In genomic region chr10:89032141-89032814, GRCh38 we compare ENCODE assay signal across 10 cellular contexts. TPM values are rescaled to one million over a fixed set of nuclear protein-coding genes. Genes with fewer than 3 reads are reported as not detected.
DNase-seq lines count a peak whose midpoint lies in the region; ATAC-seq and TF ChIP-seq lines count a peak whose summit lies in the region.
"Had no signal": no experiment of that assay in that cellular context is flagged by ENCODE, and none has a peak within 500 bp of the region (broad histone marks: within the 10 kb centered on the region; RNA-seq: fewer than 3 reads in every experiment).

No MANE protein-coding gene starts in this region.

- CTCF ChIA-PET in activated CD8-positive, alpha-beta T cell treated with anti-CD3 and anti-CD28 coated beads for 36 hours (lab: Charles Lee), result interaction anchor here (1.0 to 4.6 kb wide), 7 partner anchors 13 to 197 kb away, joined by 3 to 117 read pairs (median 29); partner anchors contain the start of gene CH25H
- CTCF ChIA-PET in activated CD8-positive, alpha-beta T cell treated with anti-CD3 and anti-CD28 coated beads, Interleukin-2, amount 10 ng/mL, durations not matched to agents 7 days and 5 days (lab: Charles Lee), result interaction anchor here (1.0 to 4.7 kb wide), 7 partner anchors 9 to 186 kb away, joined by 3 to 94 read pairs (median 9); partner anchors contain the start of gene CH25H

- peak; percentile 93 for ATAC-seq in activated CD8-positive, alpha-beta T cell treated with anti-CD3 and anti-CD28 coated beads for 36 hours
- no peak for ATAC-seq in activated CD8-positive, alpha-beta T cell treated with anti-CD3 and anti-CD28 coated beads, Interleukin-2, amount 10 ng/mL, durations not matched to agents 7 days and 5 days
- ATAC-seq in HG03378 (IDR thresholded peaks at IDR 0.05; ENCODE audit: unreplicated experiment), result peak; percentile 45

- H3K4me1 Mint-ChIP-seq in activated CD8-positive, alpha-beta T cell treated with anti-CD3 and anti-CD28 coated beads for 36 hours (ENCODE audit: low read depth), result peaks cover 40% of the 10 kb centered on the region
- peaks cover 15% of the 10 kb centered on the region for H3K4me1 Mint-ChIP-seq in activated CD8-positive, alpha-beta T cell treated with anti-CD3 and anti-CD28 coated beads, Interleukin-2, amount 10 ng/mL, durations not matched to agents 7 days and 5 days (ENCODE audit: low read depth)
- H3K4me1 Mint-ChIP-seq in activated CD4-positive, alpha-beta T cell treated with anti-CD3 and anti-CD28 coated beads, Interleukin-2, amount 10 ng/mL, durations not matched to agents 24 days and 14 days, result peaks cover 33% of the 10 kb centered on the region
- H3K4me1 Mint-ChIP-seq in stimulated activated naive CD8-positive, alpha-beta T cell treated with anti-CD3 and anti-CD28 coated beads, Interleukin-15, Interleukin-2, amounts not matched to agents 100 ng/mL and 50 ng/mL, for 24 hours (ENCODE audit: low read depth), result peaks cover 41% of the 10 kb centered on the region

- H3K27ac ChIP-seq in iPS-18a (ENCODE audit: low read length) (peak overlapping the region; percentile 65), vagina (no peak overlapping the region)

- H3K4me3 ChIP-seq in iPS-18a (ENCODE audit: low read length) (peak overlapping the region; percentile 25), vagina (no peak overlapping the region)
- H3K4me3 ChIP-seq: adrenal gland had no signal

- H3K9ac ChIP-seq in iPS-18a (ENCODE audit: low read length), result peak overlapping the region; percentile 9

- no peaks in the 10 kb centered on the region for H3K36me3 Mint-ChIP-seq in activated CD8-positive, alpha-beta T cell treated with anti-CD3 and anti-CD28 coated beads for 36 hours (ENCODE audit: low read depth)
- H3K36me3 Mint-ChIP-seq in activated CD8-positive, alpha-beta T cell treated with anti-CD3 and anti-CD28 coated beads, Interleukin-2, amount 10 ng/mL, durations not matched to agents 7 days and 5 days (ENCODE audit: low read depth), result no peaks in the 10 kb centered on the region
- peaks cover 2% of the 10 kb centered on the region for H3K36me3 Mint-ChIP-seq in activated CD4-positive, alpha-beta T cell treated with anti-CD3 and anti-CD28 coated beads, Interleukin-2, amount 10 ng/mL, durations not matched to agents 24 days and 14 days (ENCODE audit: low read depth)
- H3K36me3 Mint-ChIP-seq in stimulated activated naive CD8-positive, alpha-beta T cell treated with anti-CD3 and anti-CD28 coated beads, Interleukin-15, Interleukin-2, amounts not matched to agents 100 ng/mL and 50 ng/mL, for 24 hours (ENCODE audit: low read depth), result no peaks in the 10 kb centered on the region

- no peaks in the 10 kb centered on the region for H3K27me3 ChIP-seq in iPS-18a (ENCODE audit: control insufficient read depth, insufficient read depth, low read length)
- no peaks in the 10 kb centered on the region for H3K27me3 ChIP-seq in vagina
- H3K27me3 ChIP-seq: adrenal gland had no signal

- no peak for TF ChIP-seq POLR2A in vagina (IDR thresholded peaks at IDR 0.05)

- H3K27ac Mint-ChIP-seq in activated CD8-positive, alpha-beta T cell treated with anti-CD3 and anti-CD28 coated beads for 36 hours, result peak overlapping the region; percentile 60
- no peak overlapping the region for H3K27ac Mint-ChIP-seq in activated CD8-positive, alpha-beta T cell treated with anti-CD3 and anti-CD28 coated beads, Interleukin-2, amount 10 ng/mL, durations not matched to agents 7 days and 5 days
- peak overlapping the region; percentile 67 for H3K27ac Mint-ChIP-seq in activated CD4-positive, alpha-beta T cell treated with anti-CD3 and anti-CD28 coated beads, Interleukin-2, amount 10 ng/mL, durations not matched to agents 24 days and 14 days
- peak overlapping the region; percentile 65 for H3K27ac Mint-ChIP-seq in stimulated activated naive CD8-positive, alpha-beta T cell treated with anti-CD3 and anti-CD28 coated beads, Interleukin-15, Interleukin-2, amounts not matched to agents 100 ng/mL and 50 ng/mL, for 24 hours

- no peaks in the 10 kb centered on the region for H3K9me3 Mint-ChIP-seq in activated CD8-positive, alpha-beta T cell treated with anti-CD3 and anti-CD28 coated beads for 36 hours
- H3K9me3 Mint-ChIP-seq in activated CD8-positive, alpha-beta T cell treated with anti-CD3 and anti-CD28 coated beads, Interleukin-2, amount 10 ng/mL, durations not matched to agents 7 days and 5 days (ENCODE audit: insufficient read depth), result no peaks in the 10 kb centered on the region
- no peaks in the 10 kb centered on the region for H3K9me3 Mint-ChIP-seq in activated CD4-positive, alpha-beta T cell treated with anti-CD3 and anti-CD28 coated beads, Interleukin-2, amount 10 ng/mL, durations not matched to agents 24 days and 14 days
- H3K9me3 Mint-ChIP-seq in stimulated activated naive CD8-positive, alpha-beta T cell treated with anti-CD3 and anti-CD28 coated beads, Interleukin-15, Interleukin-2, amounts not matched to agents 100 ng/mL and 50 ng/mL, for 24 hours, result no peaks in the 10 kb centered on the region

- H3K9me3 ChIP-seq in iPS-18a (ENCODE audit: control insufficient read depth, low read depth, low read length) (no peaks in the 10 kb centered on the region), vagina (no peaks in the 10 kb centered on the region)
- H3K9me3 ChIP-seq: adrenal gland had no signal

- H3K4me1 ChIP-seq in iPS-18a (ENCODE audit: control insufficient read depth, low read depth, low read length) (peaks cover 24% of the 10 kb centered on the region), vagina (peaks cover 16% of the 10 kb centered on the region)

- intact Hi-C loops in activated CD8-positive, alpha-beta T cell treated with anti-CD3 and anti-CD28 coated beads for 36 hours (cut with micrococcal nuclease), result loop anchor here (5.0 kb wide), 1 partner anchor 95 kb away; no protein-coding TSS in a partner anchor
- intact Hi-C loops in activated CD4-positive, alpha-beta T cell treated with anti-CD3 and anti-CD28 coated beads, Interleukin-2, amount 10 ng/mL, durations not matched to agents 24 days and 14 days (cut with micrococcal nuclease), result loop anchor here (1.0 kb wide), 7 partner anchors 31 to 185 kb away; no protein-coding TSS in a partner anchor
- intact Hi-C loops in vagina (cut with DNase I), result no loop called here

- peak; percentile 88 for DNase-seq in activated CD8-positive, alpha-beta T cell treated with anti-CD3 and anti-CD28 coated beads for 36 hours
- DNase-seq in activated CD8-positive, alpha-beta T cell treated with anti-CD3 and anti-CD28 coated beads, Interleukin-2, amount 10 ng/mL, durations not matched to agents 7 days and 5 days, result no peak
- DNase-seq in activated CD4-positive, alpha-beta T cell treated with anti-CD3 and anti-CD28 coated beads, Interleukin-2, amount 10 ng/mL, durations not matched to agents 24 days and 14 days, result peak; percentile 68
- DNase-seq in vagina (ENCODE audit: extremely low spot score in 2 of 2) (no peak), NCI-H1105 treated with DMSO at 0.1 percent for 48 hours (lab: John Stamatoyannopoulos, UW) (no peak)
- DNase-seq: DND-41 had no signal

- peak overlapping the region; percentile 1 for H3K4me3 Mint-ChIP-seq in activated CD8-positive, alpha-beta T cell treated with anti-CD3 and anti-CD28 coated beads for 36 hours
- H3K4me3 Mint-ChIP-seq in activated CD8-positive, alpha-beta T cell treated with anti-CD3 and anti-CD28 coated beads, Interleukin-2, amount 10 ng/mL, durations not matched to agents 7 days and 5 days, result no peak overlapping the region
- H3K4me3 Mint-ChIP-seq in activated CD4-positive, alpha-beta T cell treated with anti-CD3 and anti-CD28 coated beads, Interleukin-2, amount 10 ng/mL, durations not matched to agents 24 days and 14 days, result peak overlapping the region; percentile 26
- H3K4me3 Mint-ChIP-seq in stimulated activated naive CD8-positive, alpha-beta T cell treated with anti-CD3 and anti-CD28 coated beads, Interleukin-15, Interleukin-2, amounts not matched to agents 100 ng/mL and 50 ng/mL, for 24 hours, result peak overlapping the region; percentile 52

- TF ChIP-seq CTCF in activated CD8-positive, alpha-beta T cell treated with anti-CD3 and anti-CD28 coated beads for 36 hours (IDR thresholded peaks at IDR 0.05), result no peak
- no peak for TF ChIP-seq CTCF in vagina (IDR thresholded peaks at IDR 0.05)

- H3K27me3 Mint-ChIP-seq in activated CD8-positive, alpha-beta T cell treated with anti-CD3 and anti-CD28 coated beads for 36 hours, result no peaks in the 10 kb centered on the region
- no peaks in the 10 kb centered on the region for H3K27me3 Mint-ChIP-seq in activated CD8-positive, alpha-beta T cell treated with anti-CD3 and anti-CD28 coated beads, Interleukin-2, amount 10 ng/mL, durations not matched to agents 7 days and 5 days (ENCODE audit: low read depth)
- H3K27me3 Mint-ChIP-seq in activated CD4-positive, alpha-beta T cell treated with anti-CD3 and anti-CD28 coated beads, Interleukin-2, amount 10 ng/mL, durations not matched to agents 24 days and 14 days, result peaks cover 4% of the 10 kb centered on the region
- H3K27me3 Mint-ChIP-seq in stimulated activated naive CD8-positive, alpha-beta T cell treated with anti-CD3 and anti-CD28 coated beads, Interleukin-15, Interleukin-2, amounts not matched to agents 100 ng/mL and 50 ng/mL, for 24 hours, result peaks cover 5% of the 10 kb centered on the region

- POLR2A ChIA-PET in activated CD8-positive, alpha-beta T cell treated with anti-CD3 and anti-CD28 coated beads for 36 hours (lab: Charles Lee), result interaction anchor here (0.6 kb wide), 1 partner anchor 16 kb away, joined by 3 read pairs; no protein-coding TSS in a partner anchor
- POLR2A ChIA-PET in activated CD8-positive, alpha-beta T cell treated with anti-CD3 and anti-CD28 coated beads, Interleukin-2, amount 10 ng/mL, durations not matched to agents 7 days and 5 days (lab: Charles Lee), result no interaction called here

- no peaks in the 10 kb centered on the region for H3K36me3 ChIP-seq in iPS-18a (ENCODE audit: control insufficient read depth, low read depth, low read length)
- no peaks in the 10 kb centered on the region for H3K36me3 ChIP-seq in vagina
- H3K36me3 ChIP-seq: adrenal gland had no signal

RNA-seq across cellular contexts. Expression of gene FAS, which starts 41.7 kb away (rescaled TPM):
- total RNA-seq in activated CD8-positive, alpha-beta T cell treated with anti-CD3 and anti-CD28 coated beads for 36 hours, result 10 to 100 TPM; 48.6 to 49.0 TPM
- total RNA-seq in activated CD8-positive, alpha-beta T cell treated with anti-CD3 and anti-CD28 coated beads, Interleukin-2, amount 10 ng/mL, durations not matched to agents 7 days and 5 days, result 10 to 100 TPM; 58.5 to 62.6 TPM
- total RNA-seq in activated CD4-positive, alpha-beta T cell treated with anti-CD3 and anti-CD28 coated beads, Interleukin-2, amount 10 ng/mL, durations not matched to agents 24 days and 14 days, result 29.9 and 31.1 TPM in 2 replicates
- 41.0 TPM for total RNA-seq in vagina

Comparison
In these comparisons a context has a peak if more than half of its experiments do, and no peak if none do; other contexts are left out.
1. DNase-seq: peak in activated CD8-positive, alpha-beta T cell treated with anti-CD3 and anti-CD28 coated beads for 36 hours (single experiment) and activated CD4-positive, alpha-beta T cell treated with anti-CD3 and anti-CD28 coated beads, Interleukin-2, amount 10 ng/mL, durations not matched to agents 24 days and 14 days (single experiment); none in activated CD8-positive, alpha-beta T cell treated with anti-CD3 and anti-CD28 coated beads, Interleukin-2, amount 10 ng/mL, durations not matched to agents 7 days and 5 days (single experiment), vagina (0 of 2) and NCI-H1105 treated with DMSO at 0.1 percent for 48 hours (single experiment).